3 cellular contexts compared by ENCODE assay signal in the genomic region with DNA sequence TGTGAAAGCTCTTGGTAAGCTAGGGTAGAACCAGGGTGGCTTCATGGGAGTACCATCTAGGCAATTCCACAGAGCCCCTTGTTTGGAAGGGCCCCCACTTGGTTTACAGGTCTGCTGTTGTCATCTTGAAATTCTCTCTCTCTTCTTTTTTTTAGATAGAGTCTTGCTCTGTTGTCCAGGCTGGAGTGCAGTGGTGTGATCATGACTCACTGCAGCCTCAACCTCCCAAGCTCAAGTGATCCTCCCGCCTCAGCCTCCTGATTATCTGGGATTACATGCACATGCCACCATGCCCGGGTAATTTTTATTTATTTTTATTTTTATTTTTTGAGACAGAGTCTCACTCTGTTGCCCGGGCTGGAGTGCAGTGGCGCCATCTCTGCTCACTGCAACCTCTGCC.
TF ChIP-seq lines count a peak whose summit lies in the region.

No MANE protein-coding gene starts in this region.

TF ChIP-seq in HEK293, 187 proteins besides CTCF, POLR2A, EP300 and RAD21:
- 0 out of 2 replicates have a peak, but pooled peaks have one; percentile 30 for TF ChIP-seq ZNF121 (tag by site-specific recombination; IDR thresholded peaks at IDR 0.05)
TF ChIP-seq in HEK293: peak in this region for 1; not testable (repeated sequence) for 186.

TF ChIP-seq in K562, 482 proteins besides CTCF, POLR2A, EP300 and RAD21:
- peak; percentile 89 for TF ChIP-seq ZNF121 (CRISPR knock-in tag; conservative IDR thresholded peaks at IDR 0.05)
- TF ChIP-seq FOSL1 (tag; conservative IDR thresholded peaks at IDR 0.05) = 0 out of 2 replicates have a peak, but pooled peaks have one; percentile 13

TF ChIP-seq in HepG2, 621 proteins besides CTCF, POLR2A, EP300 and RAD21:
- TF ChIP-seq ZNF121 (CRISPR knock-in tag; IDR thresholded peaks at IDR 0.05) (peak; percentile 72), ZFP82 (CRISPR knock-in tag; IDR thresholded peaks at IDR 0.05; ENCODE audit: borderline replicate concordance) (0 out of 2 replicates have a peak, but pooled peaks have one; percentile 6)
